Comparison of ENCODE assay signal across 8 cellular contexts in genomic region chr1:44029911-44030605, GRCh38. TPM values are rescaled to one million over a fixed set of nuclear protein-coding genes. Genes with fewer than 3 reads are reported as not detected.
A peak's percentile ranks its signal among the peaks of the same experiment; 100 is the strongest.
DNase-seq lines count a peak whose midpoint lies in the region; ATAC-seq, FAIRE-seq and TF ChIP-seq lines count a peak whose summit lies in the region.

No MANE protein-coding gene starts in this region.

- H3K27me3 ChIP-seq in right cardiac atrium (ENCODE audit: control insufficient read depth, insufficient read depth) = no peaks in the 10 kb centered on the region

- peak; percentile 93 for DNase-seq in GM13977 (ENCODE audit: low spot score)
- DNase-seq in NCI-H128 (lab: John Stamatoyannopoulos, UW; ENCODE audit: unreplicated experiment) = peak; percentile 79
- peak; percentile 70 to 94 (median 79) for DNase-seq in T-helper 1 cell
- peak; percentile 68 for DNase-seq in amniotic stem cell (lab: John Stamatoyannopoulos, UW)
- peak; percentile 92 to 96 (median 94) for DNase-seq in right cardiac atrium
- DNase-seq in putamen (ENCODE audit: low spot score) = peak; percentile 89
- peak; percentile 97 for DNase-seq in urothelium cell line (ENCODE audit: low spot score)

- H3K9me3 ChIP-seq in right cardiac atrium (ENCODE audit: control insufficient read depth, low read length) = no peaks in the 10 kb centered on the region

- peak; percentile 81 for FAIRE-seq in urothelium cell line (lab: Jason Lieb, UNC)

- ATAC-seq in HG02759 (IDR thresholded peaks at IDR 0.05; ENCODE audit: unreplicated experiment) = peak; percentile 80
- peak; percentile 91 to 93 for ATAC-seq in right cardiac atrium

- no peak for TF ChIP-seq CTCF in GM13977 (IDR thresholded peaks at IDR 0.05; ENCODE audit: extremely low read depth, insufficient read depth, missing control alignments)

- H3K27ac ChIP-seq in right cardiac atrium (ENCODE audit: low read length) = peak overlapping the region; percentile 41

- H3K4me3 ChIP-seq in right cardiac atrium (ENCODE audit: low read length) = peak overlapping the region; percentile 74

- H3K4me1 ChIP-seq in right cardiac atrium (ENCODE audit: control insufficient read depth, insufficient read depth, low read length) = peaks cover 1% of the 10 kb centered on the region

- under 1% methylated on average over 75 of the region's 75 CpGs for WGBS in right cardiac atrium

- in situ Hi-C loops in GM13977 (cut with MboI; ENCODE audit: low pct_unique_long_range_greater_than_20kb, low sequenced_read_pairs, unreplicated experiment) = loop anchor here (25.0 kb wide), 1 partner anchor 493 kb away; the partner anchor contains the start of gene PTPRF

- intact Hi-C loops in right cardiac atrium (cut with DNase I) = loop anchor here in 2 of 4 donors (5.0 to 10.0 kb wide), 2 partner anchors 33 to 265 kb away; no protein-coding TSS in a partner anchor

RNA-seq across cellular contexts. Expression of gene SLC6A9, which starts 1.2 kb away (rescaled TPM):
- total RNA-seq in right cardiac atrium = 1 to 10 TPM in 3 of 4 donors, under 1 TPM in 1; 0.95 to 1.6 (median 1.3) TPM
- 1.0 TPM for polyA plus RNA-seq in right cardiac atrium

RNA-seq across cellular contexts. Expression of gene CCDC24, which starts 38.7 kb away (rescaled TPM):
- 1 to 10 TPM; 1.2 to 2.5 (median 1.9) TPM for total RNA-seq in right cardiac atrium
- polyA plus RNA-seq in right cardiac atrium = 2.8 TPM

RNA-seq across cellular contexts. Expression of gene B4GALT2, which starts 51.0 kb away (rescaled TPM):
- total RNA-seq in right cardiac atrium = 10 to 100 TPM; 30.5 to 39.1 (median 34.5) TPM
- polyA plus RNA-seq in right cardiac atrium = 29.3 TPM

RNA-seq across cellular contexts. Expression of gene ATP6V0B, which starts 55.3 kb away (rescaled TPM):
- total RNA-seq in right cardiac atrium = 100 to 1,000 TPM in 2 of 4 donors, 10 to 100 TPM in 2; 76.9 to 118 (median 99.2) TPM
- polyA plus RNA-seq in right cardiac atrium = 111 TPM

Comparison
In these comparisons a context has a peak if more than half of its experiments do, and no peak if none do; other contexts are left out.
1. Peak in every context shown above with its lines: DNase-seq, ATAC-seq, H3K4me3 ChIP-seq and H3K27ac ChIP-seq.